ENCODE assay signal across 8 cellular contexts in genomic region chr19:46717034-46717715, GRCh38. TPM values are rescaled to one million over a fixed set of nuclear protein-coding genes. Genes with fewer than 3 reads are reported as not detected.
DNase-seq lines count a peak whose midpoint lies in the region; ATAC-seq and TF ChIP-seq lines count a peak whose summit lies in the region.

Gene PRKD2 (minus strand): TSS chr19:46717114. CDS start chr19:46716370, 744 bp downstream.

- TF ChIP-seq CTCF in Loucy (conservative IDR thresholded peaks at IDR 0.05; ENCODE audit: low read length) (no peak), ovary (IDR thresholded peaks at IDR 0.05) (no peak), testis (IDR thresholded peaks at IDR 0.05) (no peak)

- peak within 1 kb of the TSS; percentile 95 to 100 (median 98) for H3K4me2 ChIP-seq in BLaER1 treated with 17β-estradiol and CSF1 and Interleukin-3, amounts not matched to agents 10 nM and 100 nM
- H3K4me2 ChIP-seq in Loucy (ENCODE audit: low read depth, low read length, poor library complexity, severe bottlenecking), result peak within 1 kb of the TSS; percentile 100

- H3K9me3 ChIP-seq in BLaER1 treated with 17β-estradiol and CSF1 and Interleukin-3, amounts not matched to agents 10 nM and 100 nM (replicated peaks in 1 of 11), result no peaks in the 10 kb centered on the region
- no peaks in the 10 kb centered on the region for H3K9me3 ChIP-seq in Loucy (ENCODE audit: insufficient read depth, low read depth, low read length)
- H3K9me3 ChIP-seq in ovary, result no peaks in the 10 kb centered on the region
- no peaks in the 10 kb centered on the region for H3K9me3 ChIP-seq in testis

- TF ChIP-seq EP300 in ovary (IDR thresholded peaks at IDR 0.05), result no peak

- peaks cover 25% of the 10 kb centered on the region for H3K36me3 Mint-ChIP-seq in activated naive CD8-positive, alpha-beta T cell treated with anti-CD3 and anti-CD28 coated beads for 36 hours

- peak within 1 kb of the TSS; percentile 95 for H3K4me3 Mint-ChIP-seq in activated naive CD8-positive, alpha-beta T cell treated with anti-CD3 and anti-CD28 coated beads for 36 hours

- peak within 1 kb of the TSS; percentile 62 to 95 (median 87) for H3K27ac ChIP-seq in BLaER1 treated with 17β-estradiol and CSF1 and Interleukin-3, amounts not matched to agents 10 nM and 100 nM
- H3K27ac ChIP-seq in ovary (peak within 1 kb of the TSS; percentile 95), testis (peak within 1 kb of the TSS; percentile 86 to 89)

- peak within 1 kb of the TSS; percentile 50 for H2AFZ ChIP-seq in Loucy (ENCODE audit: low read length)

- no peaks in the 10 kb centered on the region for H3K27me3 ChIP-seq in BLaER1 treated with 17β-estradiol and CSF1 and Interleukin-3, amounts not matched to agents 10 nM and 100 nM
- peaks cover 8% of the 10 kb centered on the region for H3K27me3 ChIP-seq in Loucy (ENCODE audit: insufficient read depth, low read length, poor library complexity, severe bottlenecking)
- H3K27me3 ChIP-seq in ovary, result no peaks in the 10 kb centered on the region
- no peaks in the 10 kb centered on the region for H3K27me3 ChIP-seq in testis

- no peaks in the 10 kb centered on the region for H3K27me3 Mint-ChIP-seq in activated naive CD8-positive, alpha-beta T cell treated with anti-CD3 and anti-CD28 coated beads for 36 hours

- H3F3A ChIP-seq in Loucy (ENCODE audit: low read depth), result peaks cover 16% of the 10 kb centered on the region

- 1 to 3% (median 1%) methylated on average over 38 to 52 of the region's 52 CpGs for WGBS in ovary, 3 donors
- 0 to 1% methylated on average over 9 to 42 of the region's 52 CpGs for WGBS in testis, 2 donors

- peak within 1 kb of the TSS; percentile 82 to 93 (median 90) for H3K9ac ChIP-seq in BLaER1 treated with 17β-estradiol and CSF1 and Interleukin-3, amounts not matched to agents 10 nM and 100 nM
- H3K9ac ChIP-seq in Loucy (ENCODE audit: low read depth, low read length, poor library complexity, severe bottlenecking), result peak within 1 kb of the TSS; percentile 100

- intact Hi-C loops in head of caudate nucleus (cut with DNase I) (no loop called here), ovary (cut with DNase I) (no loop called here), testis (cut with DNase I; ENCODE audit: low total_unique reads) (no loop called here)

- DNase-seq in SW480 (ENCODE audit: low spot score) (peak; percentile 76), head of caudate nucleus (peak; percentile 68 to 95 (median 88)), ovary (peak; percentile 92 to 96 (median 95)), testis (peak; percentile 95)
- peak; percentile 92 for DNase-seq in activated naive CD8-positive, alpha-beta T cell treated with anti-CD3 and anti-CD28 coated beads for 36 hours

- no peaks in the 10 kb centered on the region for H3K9me3 Mint-ChIP-seq in activated naive CD8-positive, alpha-beta T cell treated with anti-CD3 and anti-CD28 coated beads for 36 hours

- H3K79me2 ChIP-seq in Loucy (ENCODE audit: insufficient read depth, low read length), result peaks cover 49% of the 10 kb centered on the region

- peak within 1 kb of the TSS; percentile 94 for H3K27ac Mint-ChIP-seq in activated naive CD8-positive, alpha-beta T cell treated with anti-CD3 and anti-CD28 coated beads for 36 hours

- peak; percentile 53 for TF ChIP-seq POLR2A in ovary (IDR thresholded peaks at IDR 0.05)
- no peak for TF ChIP-seq POLR2A in testis (IDR thresholded peaks at IDR 0.05)

- H3K36me3 ChIP-seq in BLaER1 treated with 17β-estradiol and CSF1 and Interleukin-3, amounts not matched to agents 10 nM and 100 nM, result peaks cover 21 to 36% (median 30%) of the 10 kb centered on the region in 11 experiments; a peak in 21 of 22 replicates
- H3K36me3 ChIP-seq in Loucy (ENCODE audit: insufficient read depth, low read length), result peaks cover 27% of the 10 kb centered on the region; the same call in 1 of the 2 replicates
- no peaks in the 10 kb centered on the region for H3K36me3 ChIP-seq in ovary
- H3K36me3 ChIP-seq in testis (ENCODE audit: low read depth, missing control alignments), result no peaks in the 10 kb centered on the region

- peak; percentile 37 for ATAC-seq in GM19395 (IDR thresholded peaks at IDR 0.05; ENCODE audit: unreplicated experiment)

- H3K4me1 ChIP-seq in BLaER1 treated with 17β-estradiol and CSF1 and Interleukin-3, amounts not matched to agents 10 nM and 100 nM, result peaks cover 64 to 82% (median 78%) of the 10 kb centered on the region in 10 experiments
- H3K4me1 ChIP-seq in Loucy (ENCODE audit: insufficient read depth, low read length, poor library complexity, severe bottlenecking) (peaks cover 63% of the 10 kb centered on the region), ovary (ENCODE audit: insufficient read depth) (peaks cover 5% of the 10 kb centered on the region), testis (peaks cover 20% of the 10 kb centered on the region)

- peaks cover 15 to 69% (median 37%) of the 10 kb centered on the region in 11 experiments; a peak in 19 of 22 replicates for H4K20me1 ChIP-seq in BLaER1 treated with 17β-estradiol and CSF1 and Interleukin-3, amounts not matched to agents 10 nM and 100 nM
- H4K20me1 ChIP-seq in Loucy (ENCODE audit: insufficient read depth, low read length, poor library complexity, severe bottlenecking), result peaks cover 26% of the 10 kb centered on the region

- no peaks in the 10 kb centered on the region for H3K9me2 ChIP-seq in Loucy (replicated peaks; ENCODE audit: low read depth, low read length)

- H3K4me3 ChIP-seq in BLaER1 treated with 17β-estradiol and CSF1 and Interleukin-3, amounts not matched to agents 10 nM and 100 nM, result peak within 1 kb of the TSS; percentile 82 to 93 (median 90)
- peak within 1 kb of the TSS; percentile 85 for H3K4me3 ChIP-seq in Loucy (ENCODE audit: low read length, poor library complexity, severe bottlenecking)
- H3K4me3 ChIP-seq in ovary, result peak within 1 kb of the TSS; percentile 53
- H3K4me3 ChIP-seq in testis, result peak within 1 kb of the TSS; percentile 56 to 91

- H3K4me1 Mint-ChIP-seq in activated naive CD8-positive, alpha-beta T cell treated with anti-CD3 and anti-CD28 coated beads for 36 hours, result peaks cover 40% of the 10 kb centered on the region

RNA-seq across cellular contexts. Expression of gene PRKD2, which starts in this region (rescaled TPM):
- total RNA-seq in activated naive CD8-positive, alpha-beta T cell treated with anti-CD3 and anti-CD28 coated beads for 36 hours, result 10 to 100 TPM; 68.6 to 76.2 TPM
- total RNA-seq in ovary (10 to 100 TPM; 21.2 to 55.4 (median 46.6) TPM), testis (10 to 100 TPM; 25.6 to 35.4 TPM)
- polyA plus RNA-seq in ovary (10 to 100 TPM; 17.7 to 29.7 TPM), testis (ENCODE audit: insufficient read depth, low read depth, low replicate concordance) (22.6 TPM)

Comparison
In these comparisons a context has a peak if more than half of its experiments do, and no peak if none do; other contexts are left out.
1. Peak in every context shown above with its lines: DNase-seq, ATAC-seq, H3K4me3 ChIP-seq and H3K27ac ChIP-seq.